ENCODE assay signal across 3 cellular contexts in genomic region chr2:148555622-148556294, GRCh38.
TF ChIP-seq lines count a peak whose summit lies in the region.

No MANE protein-coding gene starts in this region.

TF ChIP-seq in HepG2, 621 proteins besides CTCF, POLR2A, EP300 and RAD21:
- TF ChIP-seq CEBPB (IDR thresholded peaks at IDR 0.05; ENCODE audit: borderline replicate concordance, low read depth, low read length), result peak; percentile 78
- no peak for TF ChIP-seq ZNF773 (CRISPR knock-in tag; IDR thresholded peaks at IDR 0.05; ENCODE audit: borderline replicate concordance)

TF ChIP-seq in Ishikawa, 13 proteins besides CTCF, POLR2A, EP300 and RAD21:
- TF ChIP-seq TEAD4 (IDR thresholded peaks at IDR 0.05) (no peak), TAF1 (IDR thresholded peaks at IDR 0.05; ENCODE audit: low read depth) (no peak), CEBPB (IDR thresholded peaks at IDR 0.05) (0 out of 2 replicates have a peak, but pooled peaks have one; percentile 28), YY1 (IDR thresholded peaks at IDR 0.05; ENCODE audit: low read depth) (no peak)

TF ChIP-seq in H1, 55 proteins besides CTCF, POLR2A, EP300 and RAD21:
- no peak for TF ChIP-seq JUND (IDR thresholded peaks at IDR 0.05; ENCODE audit: low read length)
- peak; percentile 79 for TF ChIP-seq CEBPB (IDR thresholded peaks at IDR 0.05; ENCODE audit: low read depth, low read length)
